29 cellular contexts compared by ENCODE assay signal in genomic region chr19:57271280-57271679, GRCh38. TPM values are rescaled to one million over a fixed set of nuclear protein-coding genes. Genes with fewer than 3 reads are reported as not detected.
"Had no signal": no experiment of that assay in that cellular context is flagged by ENCODE, and none has a peak within 500 bp of the region (broad histone marks: within the 10 kb centered on the region; RNA-seq: fewer than 3 reads in every experiment).

No MANE protein-coding gene starts in this region.

- H3K4me3 ChIP-seq: left lung, lower lobe of right lung, neural progenitor cell, ovary, right atrium auricular region, right lobe of liver, suprapubic skin, thoracic aorta, tibial artery, uterus had no signal

- H3K27ac ChIP-seq: left lung, lower lobe of right lung, neural progenitor cell, neutrophil, ovary, right atrium auricular region, right lobe of liver, suprapubic skin, thoracic aorta, tibial artery, uterus had no signal

- H3K27me3 Mint-ChIP-seq: naive B cell; progenitor cell of endocrine pancreas; stimulated activated naive CD8-positive, alpha-beta T cell treated with anti-CD3 and anti-CD28 coated beads, Interleukin-15, Interleukin-2, amounts not matched to agents 100 ng/mL and 50 ng/mL, for 24 hours; type B pancreatic cell had no signal

- H3K9me3 ChIP-seq: left lung, lower lobe of right lung, neutrophil, ovary, right atrium auricular region, right lobe of liver, suprapubic skin, thoracic aorta, uterus had no signal

- H3K27me3 ChIP-seq: left lung, neural progenitor cell, neutrophil, ovary, right atrium auricular region, right lobe of liver, suprapubic skin, tibial artery, uterus had no signal

- H3K9ac ChIP-seq: neural progenitor cell had no signal

- H3K4me1 ChIP-seq: left lung, lower lobe of right lung, neural progenitor cell, right atrium auricular region, right lobe of liver, suprapubic skin, tibial artery, uterus had no signal

- FAIRE-seq: kidney had no signal

- DNase-seq: hippocampal formation; kidney; left colon; left lung; lower lobe of right lung; mesendoderm; naive B cell; natural killer cell; nephron progenitor cell; occipital lobe; ovary; right lobe of liver; stimulated activated CD4-positive, alpha-beta T cell treated with anti-CD3 and anti-CD28 coated beads, Interleukin-12 subunit alpha, Interleukin-12 subunit beta, amount 100 ng/mL, for 4 hours; stimulated activated CD4-positive, alpha-beta T cell treated with anti-CD3 and anti-CD28 coated beads, Interleukin-15, amount 100 ng/mL, for 24 hours; stimulated activated CD4-positive, alpha-beta T cell treated with anti-CD3 and anti-CD28 coated beads, Interleukin-2, amount 100 ng/mL, for 24 hours; stimulated activated CD4-positive, alpha-beta T cell treated with anti-CD3 and anti-CD28 coated beads, Interleukin-4, amount 100 ng/mL, for 1 hour; stimulated activated naive CD4-positive, alpha-beta T cell; tibial artery; uterus had no signal

- H3K4me3 Mint-ChIP-seq: mesothelial cell of epicardium; natural killer cell; nephron progenitor cell; neural progenitor cell; stimulated activated naive CD8-positive, alpha-beta T cell treated with anti-CD3 and anti-CD28 coated beads, Interleukin-15, Interleukin-2, amounts not matched to agents 100 ng/mL and 50 ng/mL, for 24 hours; type B pancreatic cell had no signal

- H3K27ac Mint-ChIP-seq: mesothelial cell of epicardium, natural killer cell, neural progenitor cell, progenitor cell of endocrine pancreas, type B pancreatic cell had no signal

- H2AFZ ChIP-seq: neural progenitor cell had no signal

- H3K4me1 Mint-ChIP-seq: mesothelial cell of epicardium, natural killer cell, neural progenitor cell had no signal

- H3K9me3 Mint-ChIP-seq: mesothelial cell of epicardium; natural killer cell; nephron progenitor cell; neural progenitor cell; stimulated activated naive CD8-positive, alpha-beta T cell treated with anti-CD3 and anti-CD28 coated beads, Interleukin-15, Interleukin-2, amounts not matched to agents 100 ng/mL and 50 ng/mL, for 24 hours; type B pancreatic cell had no signal

- H3K36me3 Mint-ChIP-seq: natural killer cell had no signal

- ATAC-seq: left colon, left lung, lower lobe of right lung, natural killer cell, right lobe of liver had no signal

- H3K36me3 ChIP-seq: lower lobe of right lung, neural progenitor cell, neutrophil, ovary, right lobe of liver, thoracic aorta, uterus had no signal

- H3K4me2 ChIP-seq: neural progenitor cell had no signal

RNA-seq across cellular contexts. Expression of gene AURKC, which starts 40.5 kb away (rescaled TPM):
- total RNA-seq: skeletal muscle tissue had no signal
